In the genomic region with DNA sequence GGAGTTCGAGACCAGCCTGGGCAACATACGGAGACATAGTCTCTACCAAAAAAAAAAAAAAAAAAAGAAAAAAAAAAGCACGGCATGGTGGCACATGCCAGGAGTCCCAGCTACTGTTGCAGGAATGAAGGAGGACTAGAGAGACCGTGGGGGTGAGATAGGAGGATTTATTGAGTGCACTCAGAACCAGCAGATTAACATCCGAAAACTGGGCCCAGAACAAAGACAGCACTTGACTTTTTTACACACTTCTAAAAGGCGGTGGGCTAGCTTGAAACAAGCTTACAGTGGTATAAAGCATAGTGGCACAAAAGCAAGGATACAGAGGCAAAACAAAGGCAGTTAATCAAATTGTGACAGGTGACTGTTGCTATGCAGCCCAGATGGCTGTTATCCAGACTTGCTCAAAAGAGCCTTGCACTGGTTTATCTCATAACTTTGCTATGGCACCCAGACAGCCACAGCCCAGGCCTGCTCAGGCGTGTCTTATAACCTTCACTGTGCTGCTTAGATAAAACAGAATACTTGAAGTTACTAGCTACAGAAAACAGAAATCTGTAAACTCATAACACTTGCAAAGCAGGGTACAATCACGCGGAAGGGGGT, we compare ENCODE assay signal across 11 cellular contexts. TPM values are rescaled to one million over a fixed set of nuclear protein-coding genes. Genes with fewer than 3 reads are reported as not detected.
DNase-seq lines count a peak whose midpoint lies in the region; ATAC-seq, FAIRE-seq and TF ChIP-seq lines count a peak whose summit lies in the region.
"Had no signal": no experiment of that assay in that cellular context is flagged by ENCODE, and none has a peak within 500 bp of the region (broad histone marks: within the 10 kb centered on the region; RNA-seq: fewer than 3 reads in every experiment).

No MANE protein-coding gene starts in this region.

- H3K14ac ChIP-seq in H1 (ENCODE audit: insufficient read length), result no peak overlapping the region

- H3K79me1 ChIP-seq in H1 (ENCODE audit: low read depth, low read length), result no peaks in the 10 kb centered on the region

- peak; percentile 39 to 88; a peak in 1 of 3 replicates for TF ChIP-seq EP300 in H1 (IDR thresholded peaks at IDR 0.05; ENCODE audit: borderline replicate concordance in 1 of 2, low read depth in 2 of 2, low read length in 2 of 2)

- no peak overlapping the region for H3K9ac ChIP-seq in H1 (replicated peaks in 1 of 4; ENCODE audit: extremely low read depth in 1 of 4, low read depth in 3 of 4, low read length in 3 of 4)

- CTCF ChIA-PET in H1 (lab: Charles Lee; ENCODE audit: partially characterized antibody), result interaction anchor here (0.6 to 1.2 kb wide), 5 partner anchors 9 to 1659 kb away, joined by 3 read pairs; no protein-coding TSS in a partner anchor

- peak; percentile 6 for DNase-seq in activated T-cell treated with anti-CD3 and anti-CD28 coated beads, Interleukin-2, amount 50 U/mL, for 4 hours
- DNase-seq in activated T-cell treated with anti-CD3 and anti-CD28 coated beads for 4 hours (no peak), NCI-H226 (peak; percentile 6), H1 (ENCODE audit: low read depth in 1 of 2, low spot score in 2 of 2) (peak in 1 of 2 experiments; percentile 81), neural crest cell (ENCODE audit: low read depth, low spot score) (peak; percentile 9)
- DNase-seq: pancreas had no signal

- no peak overlapping the region for H3K27ac ChIP-seq in H1 (ENCODE audit: low read depth, low read length)
- H3K27ac ChIP-seq: pancreas, SK-N-MC had no signal

- no peak overlapping the region for H3K18ac ChIP-seq in H1 (ENCODE audit: extremely low read depth, low read length)

- no peak overlapping the region for H4K8ac ChIP-seq in H1 (ENCODE audit: extremely low read depth, insufficient read depth, low read length)

- no peak overlapping the region for H3K27ac Mint-ChIP-seq in neural crest cell (ENCODE audit: unreplicated experiment)
- H3K27ac Mint-ChIP-seq: type B pancreatic cell had no signal

- no peaks in the 10 kb centered on the region for H3K4me1 ChIP-seq in H1 (replicated peaks in 1 of 4; ENCODE audit: control insufficient read depth in 3 of 4, insufficient read depth in 4 of 4, low read length in 3 of 4)
- H3K4me1 ChIP-seq: pancreas had no signal

- H3K4ac ChIP-seq in H1 (replicated peaks; ENCODE audit: insufficient read length, low read depth, low read length), result no peak overlapping the region

- no peak overlapping the region for H4K91ac ChIP-seq in H1 (replicated peaks; ENCODE audit: insufficient read length, low read length)

- no peak overlapping the region for H2BK20ac ChIP-seq in H1 (ENCODE audit: low read length)

- H2AFZ ChIP-seq in H1 (ENCODE audit: low read length), result no peak overlapping the region

- TF ChIP-seq RAD21 in H1 (IDR thresholded peaks at IDR 0.05 in 1 of 2, conservative IDR thresholded peaks at IDR 0.05 in 1 of 2; ENCODE audit: low read depth in 2 of 2, low read length in 2 of 2), result no peak

- no peaks in the 10 kb centered on the region for H3K79me2 ChIP-seq in H1 (ENCODE audit: control insufficient read depth in 1 of 2, insufficient read depth in 2 of 2, low read length in 2 of 2)

- H3K4me3 ChIP-seq in H1 (ENCODE audit: extremely low read depth in 1 of 4, insufficient read depth in 2 of 4, low read depth in 3 of 4, low read length in 4 of 4), result peak overlapping the region in 1 of 4 experiments; percentile 29; a peak in 1 of 8 replicates
- H3K4me3 ChIP-seq: pancreas, SK-N-MC had no signal

- 81% methylated on average over 8 of the region's 9 CpGs; no CpG with 5 or more reads in 1 of the 2 experiments for WGBS in H1 (ENCODE audit: extremely low coverage in 1 of 2, insufficient coverage in 1 of 2, insufficient read length in 1 of 2, insufficient replicate concordance in 2 of 2, low coverage in 1 of 2, low lambda C conversion rate in 2 of 2, missing lambda C conversion rate in 1 of 2), 2 experiments

- H3K9me3 ChIP-seq in H1 (ENCODE audit: insufficient read depth in 2 of 2, low read depth in 1 of 2, low read length in 1 of 2), result peaks cover 27 to 48% of the 10 kb centered on the region in 2 experiments

- H2AK5ac ChIP-seq in H1 (ENCODE audit: low read depth, low read length), result no peak overlapping the region

- H3K56ac ChIP-seq in H1 (replicated peaks; ENCODE audit: insufficient read length, low read depth, low read length), result no peak overlapping the region

- no peaks in the 10 kb centered on the region for H3K23me2 ChIP-seq in H1 (ENCODE audit: low read depth, low read length)

- POLR2A ChIA-PET in H1 (lab: Charles Lee; ENCODE audit: partially characterized antibody), result interaction anchor here (0.9 kb wide), 1 partner anchor 18 kb away, joined by 3 read pairs; no protein-coding TSS in a partner anchor

- peaks cover 32% of the 10 kb centered on the region for H3K36me3 Mint-ChIP-seq in activated T-cell treated with anti-CD3 and anti-CD28 coated beads, Interleukin-2, amount 50 U/mL, for 4 hours (ENCODE audit: insufficient read depth)
- H3K36me3 Mint-ChIP-seq in neural crest cell (ENCODE audit: low read depth), result peaks cover 15% of the 10 kb centered on the region

- H2BK5ac ChIP-seq in H1 (ENCODE audit: low read depth, low read length), result no peak overlapping the region

- TF ChIP-seq CTCF in H1 (IDR thresholded peaks at IDR 0.05; ENCODE audit: control extremely low read depth in 1 of 3, insufficient read depth in 1 of 3, low read depth in 1 of 3, low read length in 3 of 3) (no peak), neural crest cell (conservative IDR thresholded peaks at IDR 0.05) (no peak)

- H2BK120ac ChIP-seq in H1 (replicated peaks; ENCODE audit: low read depth, low read length), result no peak overlapping the region

- H2BK15ac ChIP-seq in H1 (ENCODE audit: low read length), result no peak overlapping the region

- no peak overlapping the region for H3K4me3 Mint-ChIP-seq in activated T-cell treated with anti-CD3 and anti-CD28 coated beads, Interleukin-2, amount 50 U/mL, for 4 hours
- no peak overlapping the region for H3K4me3 Mint-ChIP-seq in neural crest cell
- H3K4me3 Mint-ChIP-seq: type B pancreatic cell had no signal

- no peak overlapping the region for H4K5ac ChIP-seq in H1 (ENCODE audit: insufficient read length, low read depth, low read length)

- peaks cover 51% of the 10 kb centered on the region for H3K9me3 Mint-ChIP-seq in activated T-cell treated with anti-CD3 and anti-CD28 coated beads, Interleukin-2, amount 50 U/mL, for 4 hours
- peaks cover 21% of the 10 kb centered on the region for H3K9me3 Mint-ChIP-seq in neural crest cell

- no peaks in the 10 kb centered on the region for H3K4me1 Mint-ChIP-seq in activated T-cell treated with anti-CD3 and anti-CD28 coated beads, Interleukin-2, amount 50 U/mL, for 4 hours (ENCODE audit: low read depth)
- no peaks in the 10 kb centered on the region for H3K4me1 Mint-ChIP-seq in neural crest cell

- no peaks in the 10 kb centered on the region for H4K20me1 ChIP-seq in H1 (replicated peaks in 1 of 2; ENCODE audit: control insufficient read depth in 1 of 2, insufficient read depth in 2 of 2, low read length in 2 of 2)

- H3K27me3 ChIP-seq in H1 (replicated peaks in 1 of 4; ENCODE audit: control insufficient read depth in 3 of 4, extremely low read depth in 1 of 4, insufficient read depth in 3 of 4, low read length in 3 of 4), result no peaks in the 10 kb centered on the region
- H3K27me3 ChIP-seq: pancreas had no signal

- ATAC-seq in activated T-cell treated with anti-CD3 and anti-CD28 coated beads, Interleukin-2, amount 50 U/mL, for 4 hours, result no peak
- ATAC-seq in HG03571 (IDR thresholded peaks at IDR 0.05; ENCODE audit: unreplicated experiment), result no peak
- no peak for ATAC-seq in HG03469 (IDR thresholded peaks at IDR 0.05; ENCODE audit: unreplicated experiment)
- no peak for ATAC-seq in HG03432 (IDR thresholded peaks at IDR 0.05; ENCODE audit: unreplicated experiment)

- H3K23ac ChIP-seq in H1 (ENCODE audit: insufficient read length), result no peak overlapping the region

- no peaks in the 10 kb centered on the region for H3K36me3 ChIP-seq in H1 (ENCODE audit: control insufficient read depth in 2 of 4, insufficient read depth in 4 of 4, low read length in 3 of 4)
- H3K36me3 ChIP-seq: pancreas had no signal

- H2BK12ac ChIP-seq in H1 (ENCODE audit: low read depth, low read length), result no peak overlapping the region

- no peak overlapping the region for H3K4me2 ChIP-seq in H1 (ENCODE audit: insufficient read depth in 1 of 2, low read depth in 2 of 2, low read length in 2 of 2)

- H3K27me3 Mint-ChIP-seq in activated T-cell treated with anti-CD3 and anti-CD28 coated beads, Interleukin-2, amount 50 U/mL, for 4 hours (ENCODE audit: low read depth), result no peaks in the 10 kb centered on the region
- no peaks in the 10 kb centered on the region for H3K27me3 Mint-ChIP-seq in neural crest cell (ENCODE audit: low read depth)
- H3K27me3 Mint-ChIP-seq: type B pancreatic cell had no signal

- no peak for FAIRE-seq in H1 (lab: Jason Lieb, UNC)
- FAIRE-seq: pancreas had no signal

- no peak for TF ChIP-seq POLR2A in H1 (IDR thresholded peaks at IDR 0.05; ENCODE audit: control extremely low read depth in 1 of 2, low read depth in 2 of 2, low read length in 2 of 2)

TF ChIP-seq in H1, 55 proteins besides CTCF, POLR2A, EP300 and RAD21 (continues in another document):
- TF ChIP-seq, protein P1, sequence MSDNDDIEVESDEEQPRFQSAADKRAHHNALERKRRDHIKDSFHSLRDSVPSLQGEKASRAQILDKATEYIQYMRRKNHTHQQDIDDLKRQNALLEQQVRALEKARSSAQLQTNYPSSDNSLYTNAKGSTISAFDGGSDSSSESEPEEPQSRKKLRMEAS (IDR thresholded peaks at IDR 0.05), result peak; percentile 28; the same call in 1 of the 2 replicates
- TF ChIP-seq SIRT6 (IDR thresholded peaks at IDR 0.05; ENCODE audit: low read length) (no peak), SP4 (IDR thresholded peaks at IDR 0.05; ENCODE audit: low read length) (no peak), KDM5A (IDR thresholded peaks at IDR 0.05; ENCODE audit: low read length) (no peak), CBX5 (IDR thresholded peaks at IDR 0.05; ENCODE audit: low read depth, low read length) (peak; percentile 98; the same call in 1 of the 2 replicates), TBP (IDR thresholded peaks at IDR 0.05; ENCODE audit: low read depth, low read length) (no peak), EGR1 (IDR thresholded peaks at IDR 0.05; ENCODE audit: borderline replicate concordance, low read depth, low read length) (0 out of 2 replicates have a peak, but pooled peaks have one; percentile 17)

RNA-seq across cellular contexts. Expression of a gene that starts 10.0 kb away (rescaled TPM):
- 10 to 100 TPM; 19.6 to 22.8 (median 21.8) TPM for total RNA-seq in activated T-cell treated with anti-CD3 and anti-CD28 coated beads, Interleukin-2, amount 50 U/mL, for 4 hours
- 15.8 and 16.2 TPM in 2 replicates for total RNA-seq in H1 (2021; fragmentation: NEBNext Ultra II Directional; extraction: Animal tissue kit (Norgen Biotek cat#: 25700))
- polyA plus RNA-seq in H1 (2011; rRNA removed), result 2.2 and 3.0 TPM in 2 replicates
- polyA plus RNA-seq in H1 (2011; cell fraction: cytosol; rRNA removed), result 6.2 TPM
- polyA plus RNA-seq in H1 (2011; cell fraction: nucleus; rRNA removed), result 2.3 TPM
- 3.1 to 6.9 TPM (median 3.8 TPM) in 4 replicates for polyA plus RNA-seq in H1 (2012, experiment 1 of 2)
- polyA plus RNA-seq in H1 (2012, experiment 2 of 2), result 1.3 TPM
- 8.0 TPM for polyA plus RNA-seq in H1 (2013, experiment 1 of 2)
- polyA plus RNA-seq in H1 (2013, experiment 2 of 2), result 8.0 TPM
- polyA minus RNA-seq in H1 (2011; rRNA and poly(A)+ RNA removed), result 2.4 and 2.6 TPM in 2 replicates
- 4.3 TPM for polyA minus RNA-seq in H1 (2011; cell fraction: cytosol; rRNA and poly(A)+ RNA removed)
- 5.1 TPM for polyA minus RNA-seq in H1 (2011; cell fraction: nucleus; rRNA and poly(A)+ RNA removed)
- 10.7 and 11.6 TPM in 2 replicates for total RNA-seq in neural crest cell
